ENCODE assay signal across 12 cellular contexts in genomic region chr7:20021834-20022233, GRCh38.
DNase-seq lines count a peak whose midpoint lies in the region; ATAC-seq and TF ChIP-seq lines count a peak whose summit lies in the region.
"Had no signal": no experiment of that assay in that cellular context is flagged by ENCODE, and none has a peak within 500 bp of the region (broad histone marks: within the 10 kb centered on the region; RNA-seq: fewer than 3 reads in every experiment).

No MANE protein-coding gene starts in this region.

- no peaks in the 10 kb centered on the region for H3K4me1 ChIP-seq in uterus
- H3K4me1 ChIP-seq in spleen = peaks cover 0 to 18% (median 7%) of the 10 kb centered on the region in 6 donors

- H3K36me3 ChIP-seq in uterus = no peaks in the 10 kb centered on the region
- no peaks in the 10 kb centered on the region for H3K36me3 ChIP-seq in spleen

- TF ChIP-seq CTCF in uterus (IDR thresholded peaks at IDR 0.05) (no peak), spleen (IDR thresholded peaks at IDR 0.05 in 8 of 11, conservative IDR thresholded peaks at IDR 0.05 in 3 of 11) (no peak)

- WGBS in spleen, 5 donors = 0 to 21% (median 10%) methylated on average over 1 of the region's 1 CpG

- H3K4me3 ChIP-seq in uterus = no peak overlapping the region
- H3K4me3 ChIP-seq in spleen = no peak overlapping the region
- H3K4me3 ChIP-seq: A549, SK-N-MC had no signal

- TF ChIP-seq POLR2A in uterus (IDR thresholded peaks at IDR 0.05) = no peak
- no peak for TF ChIP-seq POLR2A in spleen (IDR thresholded peaks at IDR 0.05)

- H3K9me3 ChIP-seq in uterus (no peaks in the 10 kb centered on the region), spleen (no peaks in the 10 kb centered on the region)

- H3K27ac ChIP-seq in uterus = no peak overlapping the region
- no peak overlapping the region for H3K27ac ChIP-seq in spleen
- H3K27ac ChIP-seq: A549, SK-N-MC had no signal

- peak; percentile 71 for ATAC-seq in GM19455 (IDR thresholded peaks at IDR 0.05; ENCODE audit: unreplicated experiment)
- peak; percentile 88 for ATAC-seq in HG02981 (IDR thresholded peaks at IDR 0.05; ENCODE audit: unreplicated experiment)
- ATAC-seq: A549 had no signal

- intact Hi-C loops in uterus (cut with DNase I; ENCODE audit: low total_unique reads) = no loop called here
- intact Hi-C loops in spleen (cut with DNase I; ENCODE audit: low total_unique reads) = no loop called here

- H3K27me3 ChIP-seq in uterus = no peaks in the 10 kb centered on the region
- no peaks in the 10 kb centered on the region for H3K27me3 ChIP-seq in spleen (replicated peaks in 1 of 7)

- DNase-seq in AML-193 (lab: John Stamatoyannopoulos, UW) (peak; percentile 88 to 95), NOMO-1 (lab: John Stamatoyannopoulos, UW; ENCODE audit: unreplicated experiment in 2 of 2) (peak; percentile 86 to 98), uterus (no peak), NCI-H1436 (lab: John Stamatoyannopoulos, UW) (no peak), spleen (no peak), hippocampal formation (lab: John Stamatoyannopoulos, UW) (no peak)
- DNase-seq: dermis blood vessel endothelial cell, NCI-H1092 had no signal

Comparison
In these comparisons a context has a peak if more than half of its experiments do, and no peak if none do; other contexts are left out.
1. DNase-seq: peak in AML-193 (2 of 2) and NOMO-1 (2 of 2); none in uterus (0 of 2), NCI-H1436 (single experiment), spleen (single experiment) and hippocampal formation (0 of 2).